8 cellular contexts compared by ENCODE assay signal in the genomic region with DNA sequence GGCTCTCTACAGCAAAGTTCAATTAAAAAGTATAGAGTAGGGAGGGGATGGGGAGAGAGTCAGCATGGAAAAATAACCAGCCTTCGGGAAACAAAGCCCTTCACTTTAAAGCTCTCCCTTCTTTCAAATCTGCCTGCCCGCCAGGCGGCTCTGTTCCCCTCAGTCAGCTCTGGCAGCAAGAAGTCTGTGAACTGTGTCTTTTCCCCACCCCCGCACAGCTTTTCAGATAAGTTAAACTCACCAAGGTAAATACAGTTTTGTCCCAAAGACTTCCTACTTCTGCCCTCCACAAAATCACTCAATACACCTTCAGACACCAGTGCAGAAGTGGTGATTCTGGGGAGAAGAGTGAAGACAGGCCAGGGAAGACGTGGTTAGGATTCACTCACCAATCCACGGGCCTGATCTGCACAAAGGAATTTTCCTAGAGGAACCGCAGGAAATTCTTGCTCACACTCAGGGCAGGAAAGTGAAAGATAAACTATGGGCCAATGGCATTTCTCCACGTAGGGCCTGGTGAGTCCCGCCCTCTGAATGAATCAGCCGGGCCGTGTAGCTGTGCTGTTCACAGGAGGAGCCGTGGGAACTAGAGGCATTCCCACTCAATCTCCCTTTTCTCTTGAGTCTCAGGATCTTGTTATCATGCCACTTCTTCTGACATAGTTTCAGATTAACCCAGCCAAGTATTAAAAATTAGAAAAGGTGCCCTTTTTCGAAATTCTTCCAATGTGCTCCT. TPM values are rescaled to one million over a fixed set of nuclear protein-coding genes. Genes with fewer than 3 reads are reported as not detected.
DNase-seq lines count a peak whose midpoint lies in the region; ATAC-seq and TF ChIP-seq lines count a peak whose summit lies in the region.

A gene with protein sequence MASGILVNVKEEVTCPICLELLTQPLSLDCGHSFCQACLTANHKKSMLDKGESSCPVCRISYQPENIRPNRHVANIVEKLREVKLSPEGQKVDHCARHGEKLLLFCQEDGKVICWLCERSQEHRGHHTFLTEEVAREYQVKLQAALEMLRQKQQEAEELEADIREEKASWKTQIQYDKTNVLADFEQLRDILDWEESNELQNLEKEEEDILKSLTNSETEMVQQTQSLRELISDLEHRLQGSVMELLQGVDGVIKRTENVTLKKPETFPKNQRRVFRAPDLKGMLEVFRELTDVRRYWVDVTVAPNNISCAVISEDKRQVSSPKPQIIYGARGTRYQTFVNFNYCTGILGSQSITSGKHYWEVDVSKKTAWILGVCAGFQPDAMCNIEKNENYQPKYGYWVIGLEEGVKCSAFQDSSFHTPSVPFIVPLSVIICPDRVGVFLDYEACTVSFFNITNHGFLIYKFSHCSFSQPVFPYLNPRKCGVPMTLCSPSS (minus strand): TSS at position 448 of the 736 bp plus-strand sequence. CDS start 4,897 bp downstream, outside the sequence.

- H3K4me1 ChIP-seq in osteoblast (ENCODE audit: insufficient read depth, low read length) (peaks cover 24% of the 10 kb centered on the region), thoracic aorta (ENCODE audit: control insufficient read depth in 1 of 2, low read depth in 2 of 2) (peaks cover 10 to 31% of the 10 kb centered on the region in 2 donors)

- ATAC-seq in HG03432 (IDR thresholded peaks at IDR 0.05; ENCODE audit: unreplicated experiment) (peak; percentile 81), thoracic aorta (ENCODE audit: insufficient number of reproducible peaks, low FRiP score, low read depth) (peak; percentile 93)

- H3K36me3 ChIP-seq in SK-N-MC (ENCODE audit: insufficient read depth, low read length) (no peaks in the 10 kb centered on the region; the same call in 1 of the 2 replicates), osteoblast (ENCODE audit: insufficient read depth, low read length) (peaks cover 2% of the 10 kb centered on the region), thoracic aorta (no peaks in the 10 kb centered on the region)

- H3K79me2 ChIP-seq in osteoblast (ENCODE audit: insufficient read depth, low read length) = peaks cover 29% of the 10 kb centered on the region

- H3K27ac ChIP-seq in SK-N-MC (peak within 1 kb of the TSS; percentile 95), osteoblast (ENCODE audit: low read depth, low read length) (peak within 1 kb of the TSS; percentile 100), thoracic aorta (peak within 1 kb of the TSS; percentile 81 to 89)

- H3K27me3 ChIP-seq in osteoblast (ENCODE audit: insufficient read depth, low read length) = no peaks in the 10 kb centered on the region
- no peaks in the 10 kb centered on the region for H3K27me3 ChIP-seq in thoracic aorta (replicated peaks; ENCODE audit: insufficient read depth)

- peak within 1 kb of the TSS; percentile 63 for H2AFZ ChIP-seq in osteoblast (ENCODE audit: low read length)

- TF ChIP-seq CTCF in osteoblast (IDR thresholded peaks at IDR 0.05; ENCODE audit: extremely low read depth, low read depth, low read length) (peak; percentile 61), thoracic aorta (IDR thresholded peaks at IDR 0.05) (peak; percentile 49)

- H4K20me1 ChIP-seq in osteoblast (ENCODE audit: insufficient read depth, low read length) = no peaks in the 10 kb centered on the region

- peak within 1 kb of the TSS; percentile 89 for H3K9ac ChIP-seq in SK-N-MC (ENCODE audit: insufficient read length)

- H3K4me3 ChIP-seq in SK-N-MC = peak within 1 kb of the TSS; percentile 80
- peak within 1 kb of the TSS; percentile 69 for H3K4me3 ChIP-seq in osteoblast (ENCODE audit: insufficient read depth, low read length)
- peak within 1 kb of the TSS; percentile 78 for H3K4me3 ChIP-seq in thoracic aorta

- H3K9me3 ChIP-seq in SK-N-MC (ENCODE audit: low read depth, low read length) (no peaks in the 10 kb centered on the region), osteoblast (ENCODE audit: low read depth, low read length) (no peaks in the 10 kb centered on the region), thoracic aorta (no peaks in the 10 kb centered on the region)

- TF ChIP-seq POLR2A in GM19099 (IDR thresholded peaks at IDR 0.05; ENCODE audit: extremely low read depth, insufficient read length, low read depth) = peak; percentile 71

- DNase-seq in Ammon's horn (ENCODE audit: low spot score) (peak; percentile 84), SK-N-MC (ENCODE audit: low read depth, low spot score) (peak; percentile 86), glomerular endothelial cell (ENCODE audit: extremely low read depth, low read depth, low spot score) (peak; percentile 95), osteoblast (ENCODE audit: insufficient read length, low spot score, missing footprints) (peak; percentile 99), thoracic aorta (ENCODE audit: low spot score) (peak; percentile 80)
- peak; percentile 84 for DNase-seq in activated naive CD4-positive, alpha-beta T cell treated with anti-CD3 and anti-CD28 coated beads, Interleukin-2, amount 50 U/mL, for 16 hours

- H3K4me2 ChIP-seq in osteoblast (ENCODE audit: insufficient read depth, low read length) = peak within 1 kb of the TSS; percentile 88

RNA-seq across cellular contexts. Expression of the gene that starts here (rescaled TPM):
- total RNA-seq in glomerular endothelial cell = 42.2 and 53.9 TPM in 2 replicates
- total RNA-seq in osteoblast = 25.9 and 29.7 TPM in 2 replicates
- total RNA-seq in thoracic aorta = 10 to 100 TPM; 35.5 to 36.4 TPM

Comparison
In these comparisons a context has a peak if more than half of its experiments do, and no peak if none do; other contexts are left out.
1. Peak in every context shown above with its lines: DNase-seq, ATAC-seq, H3K4me3 ChIP-seq and H3K27ac ChIP-seq.